Comparison of ENCODE assay signal across 34 cellular contexts in genomic region chr19:3190470-3190770, GRCh38. TPM values are rescaled to one million over a fixed set of nuclear protein-coding genes. Genes with fewer than 3 reads are reported as not detected.
"Had no signal": no experiment of that assay in that cellular context is flagged by ENCODE, and none has a peak within 500 bp of the region (broad histone marks: within the 10 kb centered on the region; RNA-seq: fewer than 3 reads in every experiment).

No MANE protein-coding gene starts in this region.

- DNase-seq: activated B cell treated with CpG ODN at 0.5 μM for 24 hours; activated CD4-positive, alpha-beta memory T cell treated with anti-CD3 and anti-CD28 coated beads for 36 hours; activated CD4-positive, alpha-beta T cell treated with anti-CD3 and anti-CD28 coated beads for 4 hours; activated CD4-positive, alpha-beta T cell treated with anti-CD3 and anti-CD28 coated beads, Interleukin-2, amount 50 U/mL, for 1 hour; activated CD4-positive, CD25-positive, alpha-beta regulatory T cell treated with anti-CD3 and anti-CD28 coated beads, Interleukin-2, amount 50 U/mL, for 72 hours; activated CD8-positive, alpha-beta memory T cell treated with anti-CD3 and anti-CD28 coated beads, Interleukin-2, amount 50 U/mL, for 4 hours; activated effector memory CD4-positive, alpha-beta T cell treated with Interleukin-2 at 50 U/mL for 16 hours; activated naive CD4-positive, alpha-beta T cell treated with anti-CD3 and anti-CD28 coated beads, Interleukin-2, amount 10 ng/mL, durations not matched to agents 7 days and 5 days; activated naive CD8-positive, alpha-beta T cell treated with anti-CD3 and anti-CD28 coated beads, Interleukin-2, amount 50 U/mL, for 24 hours; activated T-cell treated with anti-CD3 and anti-CD28 coated beads for 4 hours; activated T-cell treated with anti-CD3 and anti-CD28 coated beads, Interleukin-2, amount 50 U/mL, for 4 hours; amniotic stem cell; brain microvascular endothelial cell; central memory CD4-positive, alpha-beta T cell; Karpas-422; MG63; NCI-H1048; NCI-H1105 treated with DMSO at 0.1 percent for 48 hours; NCI-H1436 treated with DMSO at 0.1 percent for 48 hours; NCI-H1694 treated with DMSO at 0.1 percent for 48 hours; NCI-H2029; NCI-H345; NCI-H524 treated with DMSO at 0.1 percent for 48 hours; RPMI8226; SIG-M5; SW 1271; T-helper 1 cell; T-helper 2 cell; T-helper 9 cell had no signal

- H3K4me3 Mint-ChIP-seq: activated B cell treated with CpG ODN at 0.5 μM for 24 hours; activated CD4-positive, alpha-beta memory T cell treated with anti-CD3 and anti-CD28 coated beads for 36 hours; activated naive CD4-positive, alpha-beta T cell treated with anti-CD3 and anti-CD28 coated beads, Interleukin-2, amount 10 ng/mL, durations not matched to agents 7 days and 5 days; activated naive CD8-positive, alpha-beta T cell; activated naive CD8-positive, alpha-beta T cell treated with anti-CD3 and anti-CD28 coated beads, Interleukin-2, amount 50 U/mL, for 24 hours; activated T-cell treated with anti-CD3 and anti-CD28 coated beads, Interleukin-2, amount 50 U/mL, for 4 hours had no signal

- H3K27me3 Mint-ChIP-seq: activated B cell treated with CpG ODN at 0.5 μM for 24 hours; activated CD4-positive, alpha-beta memory T cell treated with anti-CD3 and anti-CD28 coated beads for 36 hours; activated naive CD8-positive, alpha-beta T cell; activated naive CD8-positive, alpha-beta T cell treated with anti-CD3 and anti-CD28 coated beads, Interleukin-2, amount 50 U/mL, for 24 hours had no signal

- H3K27ac ChIP-seq: brain microvascular endothelial cell, VCaP had no signal

- H3K4me3 ChIP-seq: MG63 had no signal

- H3K27ac Mint-ChIP-seq: activated B cell treated with CpG ODN at 0.5 μM for 24 hours; activated CD4-positive, alpha-beta memory T cell treated with anti-CD3 and anti-CD28 coated beads for 36 hours; activated naive CD8-positive, alpha-beta T cell; activated naive CD8-positive, alpha-beta T cell treated with anti-CD3 and anti-CD28 coated beads, Interleukin-2, amount 50 U/mL, for 24 hours had no signal

- H3K27me3 ChIP-seq: brain microvascular endothelial cell, MG63 had no signal

- H3K9me3 ChIP-seq: MG63 had no signal

- H3K9me3 Mint-ChIP-seq: activated CD4-positive, alpha-beta memory T cell treated with anti-CD3 and anti-CD28 coated beads for 36 hours; activated naive CD4-positive, alpha-beta T cell treated with anti-CD3 and anti-CD28 coated beads, Interleukin-2, amount 10 ng/mL, durations not matched to agents 7 days and 5 days; activated naive CD8-positive, alpha-beta T cell treated with anti-CD3 and anti-CD28 coated beads, Interleukin-2, amount 50 U/mL, for 24 hours; activated T-cell treated with anti-CD3 and anti-CD28 coated beads, Interleukin-2, amount 50 U/mL, for 4 hours had no signal

RNA-seq across cellular contexts. Expression of gene CELF5, which starts 34.0 kb away (rescaled TPM):
- total RNA-seq: activated B cell treated with CpG ODN at 0.5 μM for 24 hours, aorta, NCI-H460, Right ventricle myocardium inferior had no signal
